Comparison of ENCODE assay signal across 1 cellular context in the genomic region with DNA sequence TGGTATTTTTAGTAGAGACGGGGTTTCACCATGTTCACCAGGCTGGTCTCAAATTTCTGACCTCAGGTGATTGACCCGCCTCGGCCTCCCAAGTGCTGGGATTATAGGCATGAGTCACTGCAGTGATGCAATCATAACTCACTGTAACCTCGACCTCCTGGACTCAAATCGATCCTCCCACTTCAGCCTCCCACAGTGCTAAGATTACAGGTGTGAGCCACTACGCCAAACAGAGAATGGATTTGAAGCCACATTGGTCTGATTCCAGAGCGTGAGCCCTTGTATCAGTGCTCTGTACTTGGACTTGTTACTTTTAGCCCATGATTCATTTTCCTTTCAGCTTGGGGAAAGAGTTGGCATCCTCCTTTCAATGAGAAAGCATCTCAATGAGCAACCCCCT.
TF ChIP-seq lines count a peak whose summit lies in the region.

No MANE protein-coding gene starts in this region.

TF ChIP-seq in K562, 482 proteins besides CTCF, POLR2A, EP300 and RAD21 (continued from another document and continues in another):
- TF ChIP-seq TAL1 (IDR thresholded peaks at IDR 0.05): 0 out of 2 replicates have a peak, but pooled peaks have one; percentile 19
- TF ChIP-seq CREM (IDR thresholded peaks at IDR 0.05; ENCODE audit: low read depth): peak; percentile 72
- peak; percentile 31; the same call in 1 of the 2 replicates for TF ChIP-seq MGA (IDR thresholded peaks at IDR 0.05)
- TF ChIP-seq ZKSCAN3 (CRISPR knock-in tag; IDR thresholded peaks at IDR 0.05): no peak
- no peak for TF ChIP-seq PPARD (CRISPR knock-in tag; IDR thresholded peaks at IDR 0.05)
- TF ChIP-seq PRPF4 (IDR thresholded peaks at IDR 0.05; ENCODE audit: insufficient read depth, low read depth, low read length, poor library complexity, severe bottlenecking): no peak
- TF ChIP-seq NR2F6 (CRISPR knock-in tag; IDR thresholded peaks at IDR 0.05): no peak
- TF ChIP-seq PURB (CRISPR knock-in tag; IDR thresholded peaks at IDR 0.05; ENCODE audit: low read depth): no peak
- TF ChIP-seq, protein P1, sequence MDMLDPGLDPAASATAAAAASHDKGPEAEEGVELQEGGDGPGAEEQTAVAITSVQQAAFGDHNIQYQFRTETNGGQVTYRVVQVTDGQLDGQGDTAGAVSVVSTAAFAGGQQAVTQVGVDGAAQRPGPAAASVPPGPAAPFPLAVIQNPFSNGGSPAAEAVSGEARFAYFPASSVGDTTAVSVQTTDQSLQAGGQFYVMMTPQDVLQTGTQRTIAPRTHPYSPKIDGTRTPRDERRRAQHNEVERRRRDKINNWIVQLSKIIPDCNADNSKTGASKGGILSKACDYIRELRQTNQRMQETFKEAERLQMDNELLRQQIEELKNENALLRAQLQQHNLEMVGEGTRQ (CRISPR knock-in tag; IDR thresholded peaks at IDR 0.05): no peak
- TF ChIP-seq, protein P2, sequence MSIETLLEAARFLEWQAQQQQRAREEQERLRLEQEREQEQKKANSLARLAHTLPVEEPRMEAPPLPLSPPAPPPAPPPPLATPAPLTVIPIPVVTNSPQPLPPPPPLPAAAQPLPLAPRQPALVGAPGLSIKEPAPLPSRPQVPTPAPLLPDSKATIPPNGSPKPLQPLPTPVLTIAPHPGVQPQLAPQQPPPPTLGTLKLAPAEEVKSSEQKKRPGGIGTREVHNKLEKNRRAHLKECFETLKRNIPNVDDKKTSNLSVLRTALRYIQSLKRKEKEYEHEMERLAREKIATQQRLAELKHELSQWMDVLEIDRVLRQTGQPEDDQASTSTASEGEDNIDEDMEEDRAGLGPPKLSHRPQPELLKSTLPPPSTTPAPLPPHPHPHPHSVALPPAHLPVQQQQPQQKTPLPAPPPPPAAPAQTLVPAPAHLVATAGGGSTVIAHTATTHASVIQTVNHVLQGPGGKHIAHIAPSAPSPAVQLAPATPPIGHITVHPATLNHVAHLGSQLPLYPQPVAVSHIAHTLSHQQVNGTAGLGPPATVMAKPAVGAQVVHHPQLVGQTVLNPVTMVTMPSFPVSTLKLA (conservative IDR thresholded peaks at IDR 0.05): no peak
- no peak for TF ChIP-seq CUX1 (CRISPR knock-in tag; IDR thresholded peaks at IDR 0.05)
- peak; percentile 92; the same call in 1 of the 2 replicates for TF ChIP-seq ZEB2 (IDR thresholded peaks at IDR 0.05)
- TF ChIP-seq ARID2 (IDR thresholded peaks at IDR 0.05): no peak
- TF ChIP-seq, protein P3, sequence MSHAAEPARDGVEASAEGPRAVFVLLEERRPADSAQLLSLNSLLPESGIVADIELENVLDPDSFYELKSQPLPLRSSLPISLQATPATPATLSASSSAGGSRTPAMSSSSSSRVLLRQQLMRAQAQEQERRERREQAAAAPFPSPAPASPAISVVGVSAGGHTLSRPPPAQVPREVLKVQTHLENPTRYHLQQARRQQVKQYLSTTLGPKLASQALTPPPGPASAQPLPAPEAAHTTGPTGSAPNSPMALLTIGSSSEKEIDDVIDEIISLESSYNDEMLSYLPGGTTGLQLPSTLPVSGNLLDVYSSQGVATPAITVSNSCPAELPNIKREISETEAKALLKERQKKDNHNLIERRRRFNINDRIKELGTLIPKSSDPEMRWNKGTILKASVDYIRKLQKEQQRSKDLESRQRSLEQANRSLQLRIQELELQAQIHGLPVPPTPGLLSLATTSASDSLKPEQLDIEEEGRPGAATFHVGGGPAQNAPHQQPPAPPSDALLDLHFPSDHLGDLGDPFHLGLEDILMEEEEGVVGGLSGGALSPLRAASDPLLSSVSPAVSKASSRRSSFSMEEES (CRISPR knock-in tag; IDR thresholded peaks at IDR 0.05): no peak
- TF ChIP-seq PHB (CRISPR knock-in tag; IDR thresholded peaks at IDR 0.05): no peak
- TF ChIP-seq ATF7 (IDR thresholded peaks at IDR 0.05): peak; percentile 94
- no peak for TF ChIP-seq PML (IDR thresholded peaks at IDR 0.05; ENCODE audit: low read length)
- TF ChIP-seq HDAC1 (IDR thresholded peaks at IDR 0.05): peak in 1 of 2 experiments; percentile 96; a peak in 2 of 4 replicates
- no peak for TF ChIP-seq ZBTB1 (CRISPR knock-in tag; IDR thresholded peaks at IDR 0.05; ENCODE audit: borderline replicate concordance, low read depth)
- peak; percentile 60 for TF ChIP-seq SOX6 (IDR thresholded peaks at IDR 0.05)
- TF ChIP-seq RBM39 (optimal IDR thresholded peaks at IDR 0.05; ENCODE audit: low read depth, low read length): no peak
- TF ChIP-seq SAP30 (IDR thresholded peaks at IDR 0.05; ENCODE audit: borderline replicate concordance, insufficient read depth, low read depth, low read length, poor library complexity, severe bottlenecking): no peak
- no peak for TF ChIP-seq NFIX (CRISPR knock-in tag; IDR thresholded peaks at IDR 0.05; ENCODE audit: low read depth)
- TF ChIP-seq ZNF644 (tag; IDR thresholded peaks at IDR 0.05; ENCODE audit: low read depth): no peak
- no peak for TF ChIP-seq HNRNPK (IDR thresholded peaks at IDR 0.05; ENCODE audit: low read depth, low read length, poor library complexity, severe bottlenecking)
- no peak for TF ChIP-seq TAF9B (IDR thresholded peaks at IDR 0.05; ENCODE audit: partially characterized antibody)
- no peak for TF ChIP-seq ZMIZ1 (IDR thresholded peaks at IDR 0.05; ENCODE audit: low read depth in 2 of 2, low read length in 2 of 2)
- TF ChIP-seq MTA1 (IDR thresholded peaks at IDR 0.05; ENCODE audit: borderline replicate concordance): peak; percentile 69; the same call in 1 of the 2 replicates
- no peak for TF ChIP-seq ZNF212 (CRISPR knock-in tag; IDR thresholded peaks at IDR 0.05)
- no peak for TF ChIP-seq ZNF23 (CRISPR knock-in tag; IDR thresholded peaks at IDR 0.05)
- TF ChIP-seq ZNF41 (CRISPR knock-in tag; conservative IDR thresholded peaks at IDR 0.05): no peak
- peak; percentile 70 to 92; a peak in 3 of 4 replicates for TF ChIP-seq TRIM24 (IDR thresholded peaks at IDR 0.05)
